In genomic region chr3:107674371-107674770, GRCh38 we compare ENCODE assay signal across 17 cellular contexts.
A peak's percentile ranks its signal among the peaks of the same experiment; 100 is the strongest.
DNase-seq lines count a peak whose midpoint lies in the region; ATAC-seq and TF ChIP-seq lines count a peak whose summit lies in the region.
"Had no signal": no experiment of that assay in that cellular context is flagged by ENCODE, and none has a peak within 500 bp of the region (broad histone marks: within the 10 kb centered on the region; RNA-seq: fewer than 3 reads in every experiment).

No MANE protein-coding gene starts in this region.

- DNase-seq in activated CD4-positive, alpha-beta T cell treated with anti-CD3 and anti-CD28 coated beads for 36 hours, result peak; percentile 22
- DNase-seq in activated CD4-positive, alpha-beta T cell treated with anti-CD3 and anti-CD28 coated beads, Interleukin-2, amount 50 U/mL, for 4 hours, result no peak
- DNase-seq in epithelial cell of esophagus (ENCODE audit: low read depth), result peak; percentile 76
- DNase-seq in myocyte (ENCODE audit: low read depth), result peak; percentile 31
- DNase-seq in tibial artery, result peak; percentile 26 to 61
- DNase-seq in CD1c-positive myeloid dendritic cell (ENCODE audit: extremely low spot score), result no peak
- DNase-seq in epidermal melanocyte (ENCODE audit: insufficient read length, low spot score), result no peak
- DNase-seq in Right ventricle myocardium inferior (ENCODE audit: missing footprints), result no peak
- DNase-seq: activated CD8-positive, alpha-beta memory T cell treated with anti-CD3 and anti-CD28 coated beads, Interleukin-2, amount 50 U/mL, for 48 hours; Caco-2; GOT3; mucosa of descending colon; NCI-H524; SIG-M5; transverse colon had no signal

- intact Hi-C loops in activated CD4-positive, alpha-beta T cell treated with anti-CD3 and anti-CD28 coated beads for 36 hours (cut with DNase I, micrococcal nuclease), result loop anchor here (10.0 kb wide), 3 partner anchors 170 to 800 kb away; no protein-coding TSS in a partner anchor
- intact Hi-C loops in tibial artery (cut with DNase I; ENCODE audit: low total_unique reads), result no loop called here
- intact Hi-C loops in Right ventricle myocardium inferior (cut with DNase I), result loop anchor here (10.0 kb wide), 1 partner anchor 250 kb away; no protein-coding TSS in a partner anchor

- CTCF ChIA-PET in activated CD4-positive, alpha-beta T cell treated with anti-CD3 and anti-CD28 coated beads for 36 hours (lab: Charles Lee), result interaction anchor here (1.0 to 5.1 kb wide), 10 partner anchors 9 to 82 kb away, joined by 3 to 75 read pairs (median 18); no protein-coding TSS in a partner anchor

- H3K9me3 ChIP-seq in tibial artery, result no peaks in the 10 kb centered on the region
- H3K9me3 ChIP-seq: Caco-2, mucosa of descending colon, transverse colon had no signal

- H3K36me3 ChIP-seq in tibial artery, result no peaks in the 10 kb centered on the region
- H3K36me3 ChIP-seq: transverse colon had no signal

- H3K4me1 Mint-ChIP-seq in activated CD4-positive, alpha-beta T cell treated with anti-CD3 and anti-CD28 coated beads for 36 hours, result peaks cover 20% of the 10 kb centered on the region

- POLR2A ChIA-PET in activated CD4-positive, alpha-beta T cell treated with anti-CD3 and anti-CD28 coated beads for 36 hours (lab: Charles Lee), result no interaction called here

- H3K4me3 Mint-ChIP-seq in activated CD4-positive, alpha-beta T cell treated with anti-CD3 and anti-CD28 coated beads for 36 hours, result no peak overlapping the region

- peaks cover 0 to 36% (median under 1%) of the 10 kb centered on the region in 4 donors for H3K4me1 ChIP-seq in tibial artery
- H3K4me1 ChIP-seq: Caco-2 had no signal

- H3K27me3 ChIP-seq in tibial artery, result no peaks in the 10 kb centered on the region
- H3K27me3 ChIP-seq: transverse colon had no signal

- H3K36me3 Mint-ChIP-seq in activated CD4-positive, alpha-beta T cell treated with anti-CD3 and anti-CD28 coated beads for 36 hours (ENCODE audit: low read depth), result no peaks in the 10 kb centered on the region

- TF ChIP-seq CTCF in epithelial cell of esophagus (IDR thresholded peaks at IDR 0.05; ENCODE audit: insufficient read depth, low read depth, low read length, missing control alignments) (peak; percentile 21), tibial artery (IDR thresholded peaks at IDR 0.05) (no peak)

- H3K27me3 Mint-ChIP-seq in activated CD4-positive, alpha-beta T cell treated with anti-CD3 and anti-CD28 coated beads for 36 hours, result no peaks in the 10 kb centered on the region

- H3K27ac ChIP-seq in tibial artery, result no peak overlapping the region
- H3K27ac ChIP-seq: 22Rv1, transverse colon, VCaP had no signal

- no peaks in the 10 kb centered on the region for H3K9me3 Mint-ChIP-seq in activated CD4-positive, alpha-beta T cell treated with anti-CD3 and anti-CD28 coated beads for 36 hours (ENCODE audit: low read depth)

- H3K4me3 ChIP-seq in epithelial cell of esophagus (ENCODE audit: low read length), result no peak overlapping the region
- H3K4me3 ChIP-seq in tibial artery, result no peak overlapping the region
- H3K4me3 ChIP-seq: mucosa of descending colon, transverse colon had no signal

- H3K27ac Mint-ChIP-seq in activated CD4-positive, alpha-beta T cell treated with anti-CD3 and anti-CD28 coated beads for 36 hours, result no peak overlapping the region

- no peak for ATAC-seq in activated CD4-positive, alpha-beta T cell treated with anti-CD3 and anti-CD28 coated beads for 36 hours
- ATAC-seq in Right ventricle myocardium inferior, result no peak

Comparison
In these comparisons a context has a peak if more than half of its experiments do, and no peak if none do; other contexts are left out.
1. DNase-seq: peak in activated CD4-positive, alpha-beta T cell treated with anti-CD3 and anti-CD28 coated beads for 36 hours (single experiment), epithelial cell of esophagus (single experiment), myocyte (single experiment) and tibial artery (2 of 2); none in activated CD4-positive, alpha-beta T cell treated with anti-CD3 and anti-CD28 coated beads, Interleukin-2, amount 50 U/mL, for 4 hours (0 of 2), CD1c-positive myeloid dendritic cell (single experiment), epidermal melanocyte (single experiment) and Right ventricle myocardium inferior (single experiment).